1 cellular context compared by ENCODE assay signal in the genomic region with DNA sequence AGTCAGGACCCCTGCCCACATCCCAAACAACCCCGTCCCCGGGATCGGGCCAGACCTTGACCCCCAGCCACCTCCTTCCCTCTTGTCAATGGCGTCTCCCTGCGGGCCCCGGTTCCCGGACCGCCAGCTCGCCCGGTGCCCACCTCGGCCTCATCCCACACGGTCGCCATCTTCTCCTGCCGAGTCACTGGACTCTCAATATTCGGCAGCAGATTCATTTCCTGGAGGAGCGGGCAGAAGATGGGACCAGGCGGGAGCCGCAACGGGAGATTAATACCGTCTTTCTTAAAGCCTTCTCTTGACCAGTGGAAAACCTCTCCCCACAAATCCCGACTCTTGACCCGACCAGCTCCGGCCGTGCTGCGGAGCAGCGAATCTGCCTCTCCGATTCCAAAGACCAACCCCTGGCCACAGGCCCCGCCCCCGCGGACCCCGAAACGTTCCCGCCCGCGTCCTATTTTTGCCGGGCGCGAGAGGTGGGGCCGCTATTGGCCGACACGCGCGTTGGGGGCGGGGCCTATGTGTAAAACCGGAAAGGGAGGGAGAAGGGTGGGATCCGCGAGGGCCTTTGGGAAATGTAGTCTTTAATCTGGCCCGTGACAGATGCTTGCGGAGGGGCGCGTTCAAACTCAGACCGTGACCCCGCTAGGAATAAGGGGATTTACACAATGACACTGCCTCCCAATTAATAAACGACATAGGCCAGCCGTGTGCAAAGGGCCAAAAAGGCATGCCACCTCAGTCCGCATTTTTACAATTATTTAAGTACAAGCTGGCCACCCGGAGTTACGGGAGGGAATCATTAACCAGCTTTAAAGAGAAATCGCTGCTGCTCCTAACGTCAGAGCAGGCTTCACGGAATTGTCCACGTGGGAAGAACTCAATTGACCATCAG.
TF ChIP-seq lines count a peak whose summit lies in the region.

TSS of gene PSMC3 (minus strand) at position 378 of the 895 bp plus-strand sequence. CDS start at position 218, 160 bp downstream.

TF ChIP-seq in HepG2, 621 proteins besides CTCF, POLR2A, EP300 and RAD21 (continued from another document and continues in another):
- TF ChIP-seq ZNF318 (CRISPR knock-in tag; IDR thresholded peaks at IDR 0.05): peak; percentile 91
- TF ChIP-seq ZNF143 (CRISPR knock-in tag; IDR thresholded peaks at IDR 0.05): peak; percentile 93
- TF ChIP-seq MAZ (IDR thresholded peaks at IDR 0.05; ENCODE audit: borderline replicate concordance, low read depth, low read length): peak; percentile 29; the same call in 1 of the 2 replicates
- TF ChIP-seq MAZ (CRISPR knock-in tag; IDR thresholded peaks at IDR 0.05; ENCODE audit: low read depth): no peak; the same call in 1 of the 2 replicates
- TF ChIP-seq ERF (CRISPR knock-in tag; IDR thresholded peaks at IDR 0.05): peak; percentile 29; the same call in 1 of the 2 replicates
- TF ChIP-seq, protein P1, sequence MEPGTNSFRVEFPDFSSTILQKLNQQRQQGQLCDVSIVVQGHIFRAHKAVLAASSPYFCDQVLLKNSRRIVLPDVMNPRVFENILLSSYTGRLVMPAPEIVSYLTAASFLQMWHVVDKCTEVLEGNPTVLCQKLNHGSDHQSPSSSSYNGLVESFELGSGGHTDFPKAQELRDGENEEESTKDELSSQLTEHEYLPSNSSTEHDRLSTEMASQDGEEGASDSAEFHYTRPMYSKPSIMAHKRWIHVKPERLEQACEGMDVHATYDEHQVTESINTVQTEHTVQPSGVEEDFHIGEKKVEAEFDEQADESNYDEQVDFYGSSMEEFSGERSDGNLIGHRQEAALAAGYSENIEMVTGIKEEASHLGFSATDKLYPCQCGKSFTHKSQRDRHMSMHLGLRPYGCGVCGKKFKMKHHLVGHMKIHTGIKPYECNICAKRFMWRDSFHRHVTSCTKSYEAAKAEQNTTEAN (CRISPR knock-in tag; conservative IDR thresholded peaks at IDR 0.05): 0 out of 2 replicates have a peak, but pooled peaks have one; percentile 47
- peak; percentile 79; the same call in 1 of the 2 replicates for TF ChIP-seq ZNF761 (CRISPR knock-in tag; conservative IDR thresholded peaks at IDR 0.05)
- no peak; the same call in none of the 2 replicates for TF ChIP-seq MYC (CRISPR knock-in tag; IDR thresholded peaks at IDR 0.05; ENCODE audit: borderline replicate concordance)
- TF ChIP-seq HDAC1 (CRISPR knock-in tag; IDR thresholded peaks at IDR 0.05): peak; percentile 66; the same call in 1 of the 2 replicates
- no peak for TF ChIP-seq MTA3 (CRISPR knock-in tag; IDR thresholded peaks at IDR 0.05)
- TF ChIP-seq ZNF580 (CRISPR knock-in tag; IDR thresholded peaks at IDR 0.05; ENCODE audit: borderline replicate concordance, low read depth): 0 out of 2 replicates have a peak, but pooled peaks have one; percentile 16
- TF ChIP-seq ZNF800 (CRISPR knock-in tag; IDR thresholded peaks at IDR 0.05): no peak
- TF ChIP-seq HNRNPH1 (optimal IDR thresholded peaks at IDR 0.05; ENCODE audit: low read depth, low read length): no peak
- peak; percentile 62; the same call in 1 of the 2 replicates for TF ChIP-seq KMT2B (CRISPR knock-in tag; IDR thresholded peaks at IDR 0.05)
- TF ChIP-seq SMYD3 (CRISPR knock-in tag; IDR thresholded peaks at IDR 0.05): no peak
- TF ChIP-seq, protein P2, sequence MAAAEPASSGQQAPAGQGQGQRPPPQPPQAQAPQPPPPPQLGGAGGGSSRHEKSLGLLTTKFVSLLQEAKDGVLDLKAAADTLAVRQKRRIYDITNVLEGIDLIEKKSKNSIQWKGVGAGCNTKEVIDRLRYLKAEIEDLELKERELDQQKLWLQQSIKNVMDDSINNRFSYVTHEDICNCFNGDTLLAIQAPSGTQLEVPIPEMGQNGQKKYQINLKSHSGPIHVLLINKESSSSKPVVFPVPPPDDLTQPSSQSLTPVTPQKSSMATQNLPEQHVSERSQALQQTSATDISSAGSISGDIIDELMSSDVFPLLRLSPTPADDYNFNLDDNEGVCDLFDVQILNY (CRISPR knock-in tag; conservative IDR thresholded peaks at IDR 0.05): peak; percentile 79; the same call in 1 of the 2 replicates
- TF ChIP-seq ZNF503 (CRISPR knock-in tag; IDR thresholded peaks at IDR 0.05): no peak
- TF ChIP-seq SP2 (CRISPR knock-in tag; IDR thresholded peaks at IDR 0.05): peak; percentile 90
- TF ChIP-seq, protein P3, sequence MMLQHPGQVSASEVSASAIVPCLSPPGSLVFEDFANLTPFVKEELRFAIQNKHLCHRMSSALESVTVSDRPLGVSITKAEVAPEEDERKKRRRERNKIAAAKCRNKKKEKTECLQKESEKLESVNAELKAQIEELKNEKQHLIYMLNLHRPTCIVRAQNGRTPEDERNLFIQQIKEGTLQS (CRISPR knock-in tag; IDR thresholded peaks at IDR 0.05): peak; percentile 21; the same call in 1 of the 2 replicates
- no peak for TF ChIP-seq DNMT3B (CRISPR knock-in tag; conservative IDR thresholded peaks at IDR 0.05)
- peak; percentile 98 for TF ChIP-seq THAP11 (CRISPR knock-in tag; IDR thresholded peaks at IDR 0.05)
- TF ChIP-seq HNRNPLL (IDR thresholded peaks at IDR 0.05; ENCODE audit: low read depth, low read length, poor library complexity, severe bottlenecking): peak; percentile 65
- peak; percentile 94 for TF ChIP-seq YY1 (IDR thresholded peaks at IDR 0.05; ENCODE audit: insufficient read depth, insufficient replicate concordance, low read depth, low read length)
- 0 out of 2 replicates have a peak, but pooled peaks have one; percentile 80 for TF ChIP-seq RARG (CRISPR knock-in tag; IDR thresholded peaks at IDR 0.05; ENCODE audit: low read depth)
- no peak for TF ChIP-seq FOXA3 (CRISPR knock-in tag; IDR thresholded peaks at IDR 0.05)
- peak; percentile 78 for TF ChIP-seq ZFY (CRISPR knock-in tag; IDR thresholded peaks at IDR 0.05)
- TF ChIP-seq, protein P4, sequence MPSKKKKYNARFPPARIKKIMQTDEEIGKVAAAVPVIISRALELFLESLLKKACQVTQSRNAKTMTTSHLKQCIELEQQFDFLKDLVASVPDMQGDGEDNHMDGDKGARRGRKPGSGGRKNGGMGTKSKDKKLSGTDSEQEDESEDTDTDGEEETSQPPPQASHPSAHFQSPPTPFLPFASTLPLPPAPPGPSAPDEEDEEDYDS (CRISPR knock-in tag; IDR thresholded peaks at IDR 0.05): peak; percentile 2; the same call in 1 of the 2 replicates
- peak; percentile 98 for TF ChIP-seq NFE2L1 (CRISPR knock-in tag; IDR thresholded peaks at IDR 0.05; ENCODE audit: borderline replicate concordance)
- TF ChIP-seq RELA (CRISPR knock-in tag; IDR thresholded peaks at IDR 0.05): no peak
- peak; percentile 63; the same call in 1 of the 2 replicates for TF ChIP-seq ZNF558 (CRISPR knock-in tag; IDR thresholded peaks at IDR 0.05; ENCODE audit: borderline replicate concordance)
- no peak for TF ChIP-seq XRCC5 (optimal IDR thresholded peaks at IDR 0.05; ENCODE audit: low read length)
- TF ChIP-seq U2AF1 (optimal IDR thresholded peaks at IDR 0.05; ENCODE audit: low read depth, low read length): peak; percentile 90
- TF ChIP-seq RFX3 (CRISPR knock-in tag; IDR thresholded peaks at IDR 0.05): no peak; the same call in 1 of the 2 replicates
- TF ChIP-seq, protein P5, sequence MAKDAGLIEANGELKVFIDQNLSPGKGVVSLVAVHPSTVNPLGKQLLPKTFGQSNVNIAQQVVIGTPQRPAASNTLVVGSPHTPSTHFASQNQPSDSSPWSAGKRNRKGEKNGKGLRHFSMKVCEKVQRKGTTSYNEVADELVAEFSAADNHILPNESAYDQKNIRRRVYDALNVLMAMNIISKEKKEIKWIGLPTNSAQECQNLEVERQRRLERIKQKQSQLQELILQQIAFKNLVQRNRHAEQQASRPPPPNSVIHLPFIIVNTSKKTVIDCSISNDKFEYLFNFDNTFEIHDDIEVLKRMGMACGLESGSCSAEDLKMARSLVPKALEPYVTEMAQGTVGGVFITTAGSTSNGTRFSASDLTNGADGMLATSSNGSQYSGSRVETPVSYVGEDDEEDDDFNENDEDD (CRISPR knock-in tag; IDR thresholded peaks at IDR 0.05; ENCODE audit: borderline replicate concordance): peak; percentile 96; the same call in 1 of the 2 replicates
